1 cellular context compared by ENCODE assay signal in the genomic region with DNA sequence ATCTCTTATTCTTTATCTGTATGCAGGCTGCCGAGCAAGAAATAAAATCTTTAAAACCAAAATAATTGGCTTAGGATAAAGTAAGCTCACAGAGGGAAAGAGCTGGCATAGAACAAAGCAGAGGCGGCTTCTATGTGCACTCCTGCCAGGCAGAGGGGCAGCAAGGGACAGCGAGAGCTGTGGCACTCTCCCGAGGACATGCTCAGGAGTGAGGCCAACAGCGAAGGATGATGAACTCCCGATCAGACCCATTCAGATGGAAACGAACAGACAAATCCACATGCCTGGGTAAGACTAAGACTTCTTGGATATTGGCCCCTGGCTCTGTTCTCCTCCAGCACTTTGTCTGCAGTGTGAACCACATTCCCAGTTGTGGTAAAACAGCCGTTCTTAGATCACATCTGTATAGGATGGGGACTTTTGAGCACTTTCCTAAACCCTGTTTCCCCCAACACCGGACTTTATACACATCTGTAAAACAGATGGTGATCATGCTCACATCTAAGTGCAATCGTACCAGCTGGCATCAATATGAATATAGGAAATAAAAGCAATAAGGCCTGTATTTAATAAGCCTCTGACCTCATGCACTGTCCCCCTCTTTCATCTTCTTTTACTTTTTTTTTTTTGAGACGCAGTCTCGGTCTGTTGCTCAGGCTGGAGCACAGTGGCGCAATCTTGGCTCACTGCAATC.
TF ChIP-seq lines count a peak whose summit lies in the region.

No MANE protein-coding gene starts in this region.

TF ChIP-seq in SK-N-SH, 30 proteins besides CTCF, POLR2A, EP300 and RAD21 (continued from another document):
- TF ChIP-seq, protein P1, sequence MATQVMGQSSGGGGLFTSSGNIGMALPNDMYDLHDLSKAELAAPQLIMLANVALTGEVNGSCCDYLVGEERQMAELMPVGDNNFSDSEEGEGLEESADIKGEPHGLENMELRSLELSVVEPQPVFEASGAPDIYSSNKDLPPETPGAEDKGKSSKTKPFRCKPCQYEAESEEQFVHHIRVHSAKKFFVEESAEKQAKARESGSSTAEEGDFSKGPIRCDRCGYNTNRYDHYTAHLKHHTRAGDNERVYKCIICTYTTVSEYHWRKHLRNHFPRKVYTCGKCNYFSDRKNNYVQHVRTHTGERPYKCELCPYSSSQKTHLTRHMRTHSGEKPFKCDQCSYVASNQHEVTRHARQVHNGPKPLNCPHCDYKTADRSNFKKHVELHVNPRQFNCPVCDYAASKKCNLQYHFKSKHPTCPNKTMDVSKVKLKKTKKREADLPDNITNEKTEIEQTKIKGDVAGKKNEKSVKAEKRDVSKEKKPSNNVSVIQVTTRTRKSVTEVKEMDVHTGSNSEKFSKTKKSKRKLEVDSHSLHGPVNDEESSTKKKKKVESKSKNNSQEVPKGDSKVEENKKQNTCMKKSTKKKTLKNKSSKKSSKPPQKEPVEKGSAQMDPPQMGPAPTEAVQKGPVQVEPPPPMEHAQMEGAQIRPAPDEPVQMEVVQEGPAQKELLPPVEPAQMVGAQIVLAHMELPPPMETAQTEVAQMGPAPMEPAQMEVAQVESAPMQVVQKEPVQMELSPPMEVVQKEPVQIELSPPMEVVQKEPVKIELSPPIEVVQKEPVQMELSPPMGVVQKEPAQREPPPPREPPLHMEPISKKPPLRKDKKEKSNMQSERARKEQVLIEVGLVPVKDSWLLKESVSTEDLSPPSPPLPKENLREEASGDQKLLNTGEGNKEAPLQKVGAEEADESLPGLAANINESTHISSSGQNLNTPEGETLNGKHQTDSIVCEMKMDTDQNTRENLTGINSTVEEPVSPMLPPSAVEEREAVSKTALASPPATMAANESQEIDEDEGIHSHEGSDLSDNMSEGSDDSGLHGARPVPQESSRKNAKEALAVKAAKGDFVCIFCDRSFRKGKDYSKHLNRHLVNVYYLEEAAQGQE (IDR thresholded peaks at IDR 0.05; ENCODE audit: low read depth, low read length), result no peak
- TF ChIP-seq ELF1 (IDR thresholded peaks at IDR 0.05) (no peak), TEAD4 (IDR thresholded peaks at IDR 0.05; ENCODE audit: borderline replicate concordance, insufficient read depth) (no peak), TCF12 (IDR thresholded peaks at IDR 0.05) (no peak), FOXJ3 (CRISPR knock-in tag; IDR thresholded peaks at IDR 0.05) (no peak), GATA2 (CRISPR knock-in tag; IDR thresholded peaks at IDR 0.05) (no peak), RFX5 (IDR thresholded peaks at IDR 0.05; ENCODE audit: low read length) (no peak)
- TF ChIP-seq, protein P2, sequence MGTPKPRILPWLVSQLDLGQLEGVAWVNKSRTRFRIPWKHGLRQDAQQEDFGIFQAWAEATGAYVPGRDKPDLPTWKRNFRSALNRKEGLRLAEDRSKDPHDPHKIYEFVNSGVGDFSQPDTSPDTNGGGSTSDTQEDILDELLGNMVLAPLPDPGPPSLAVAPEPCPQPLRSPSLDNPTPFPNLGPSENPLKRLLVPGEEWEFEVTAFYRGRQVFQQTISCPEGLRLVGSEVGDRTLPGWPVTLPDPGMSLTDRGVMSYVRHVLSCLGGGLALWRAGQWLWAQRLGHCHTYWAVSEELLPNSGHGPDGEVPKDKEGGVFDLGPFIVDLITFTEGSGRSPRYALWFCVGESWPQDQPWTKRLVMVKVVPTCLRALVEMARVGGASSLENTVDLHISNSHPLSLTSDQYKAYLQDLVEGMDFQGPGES (IDR thresholded peaks at IDR 0.05; ENCODE audit: low read depth, low read length), result no peak
- TF ChIP-seq, protein P3, sequence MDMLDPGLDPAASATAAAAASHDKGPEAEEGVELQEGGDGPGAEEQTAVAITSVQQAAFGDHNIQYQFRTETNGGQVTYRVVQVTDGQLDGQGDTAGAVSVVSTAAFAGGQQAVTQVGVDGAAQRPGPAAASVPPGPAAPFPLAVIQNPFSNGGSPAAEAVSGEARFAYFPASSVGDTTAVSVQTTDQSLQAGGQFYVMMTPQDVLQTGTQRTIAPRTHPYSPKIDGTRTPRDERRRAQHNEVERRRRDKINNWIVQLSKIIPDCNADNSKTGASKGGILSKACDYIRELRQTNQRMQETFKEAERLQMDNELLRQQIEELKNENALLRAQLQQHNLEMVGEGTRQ (IDR thresholded peaks at IDR 0.05; ENCODE audit: borderline replicate concordance, low read depth, low read length), result no peak
- TF ChIP-seq, protein P4, sequence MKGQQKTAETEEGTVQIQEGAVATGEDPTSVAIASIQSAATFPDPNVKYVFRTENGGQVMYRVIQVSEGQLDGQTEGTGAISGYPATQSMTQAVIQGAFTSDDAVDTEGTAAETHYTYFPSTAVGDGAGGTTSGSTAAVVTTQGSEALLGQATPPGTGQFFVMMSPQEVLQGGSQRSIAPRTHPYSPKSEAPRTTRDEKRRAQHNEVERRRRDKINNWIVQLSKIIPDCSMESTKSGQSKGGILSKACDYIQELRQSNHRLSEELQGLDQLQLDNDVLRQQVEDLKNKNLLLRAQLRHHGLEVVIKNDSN (IDR thresholded peaks at IDR 0.05; ENCODE audit: borderline replicate concordance, low read depth), result no peak
- TF ChIP-seq, protein P5, sequence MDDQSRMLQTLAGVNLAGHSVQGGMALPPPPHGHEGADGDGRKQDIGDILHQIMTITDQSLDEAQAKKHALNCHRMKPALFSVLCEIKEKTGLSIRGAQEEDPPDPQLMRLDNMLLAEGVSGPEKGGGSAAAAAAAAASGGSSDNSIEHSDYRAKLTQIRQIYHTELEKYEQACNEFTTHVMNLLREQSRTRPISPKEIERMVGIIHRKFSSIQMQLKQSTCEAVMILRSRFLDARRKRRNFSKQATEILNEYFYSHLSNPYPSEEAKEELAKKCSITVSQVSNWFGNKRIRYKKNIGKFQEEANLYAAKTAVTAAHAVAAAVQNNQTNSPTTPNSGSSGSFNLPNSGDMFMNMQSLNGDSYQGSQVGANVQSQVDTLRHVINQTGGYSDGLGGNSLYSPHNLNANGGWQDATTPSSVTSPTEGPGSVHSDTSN (IDR thresholded peaks at IDR 0.05), result no peak
